In genomic region chr17:57319806-57320205, GRCh38 we compare ENCODE assay signal across 29 cellular contexts.
"Had no signal": no experiment of that assay in that cellular context is flagged by ENCODE, and none has a peak within 500 bp of the region (broad histone marks: within the 10 kb centered on the region; RNA-seq: fewer than 3 reads in every experiment).

No MANE protein-coding gene starts in this region.

- H3K27me3 ChIP-seq: foreskin keratinocyte, heart left ventricle, ovary, testis, transverse colon had no signal

- H3K4me3 ChIP-seq: heart left ventricle, ovary, prostate gland, skin epidermis, testis, transverse colon had no signal

- H3K36me3 ChIP-seq: heart left ventricle, ovary, prostate gland, transverse colon had no signal

- FAIRE-seq: astrocyte had no signal

- H3K27me3 Mint-ChIP-seq: activated naive CD4-positive, alpha-beta T cell treated with anti-CD3 and anti-CD28 coated beads, Interleukin-2, amount 10 ng/mL, durations not matched to agents 7 days and 5 days; activated naive CD8-positive, alpha-beta T cell treated with anti-CD3 and anti-CD28 coated beads, Interleukin-2, amount 10 ng/mL, durations not matched to agents 7 days and 5 days; activated T-cell treated with anti-CD3 and anti-CD28 coated beads, Interleukin-2, amount 50 U/mL, for 24 hours; effector memory CD8-positive, alpha-beta T cell; memory B cell had no signal

- DNase-seq: activated CD4-positive, alpha-beta T cell treated with anti-CD3 and anti-CD28 coated beads for 48 hours; activated CD4-positive, alpha-beta T cell treated with anti-CD3 and anti-CD28 coated beads, Interleukin-2, amount 50 U/mL, for 48 hours; activated CD8-positive, alpha-beta memory T cell treated with anti-CD3 and anti-CD28 coated beads, Interleukin-2, amount 50 U/mL, for 48 hours; activated gamma-delta T cell; activated naive CD4-positive, alpha-beta T cell treated with anti-CD3 and anti-CD28 coated beads, Interleukin-2, amount 10 ng/mL, durations not matched to agents 7 days and 5 days; activated naive CD8-positive, alpha-beta T cell treated with anti-CD3 and anti-CD28 coated beads, Interleukin-2, amount 10 ng/mL, durations not matched to agents 7 days and 5 days; activated T-cell treated with anti-CD3 and anti-CD28 coated beads, Interleukin-2, amount 50 U/mL, for 24 hours; caudate nucleus; cortex of kidney; effector memory CD8-positive, alpha-beta T cell; foreskin keratinocyte; heart left ventricle; hypothalamus; immature natural killer cell; natural killer cell; ovary; retina; stimulated activated CD4-positive, alpha-beta T cell treated with anti-CD3 and anti-CD28 coated beads, Interleukin-12 subunit alpha, Interleukin-12 subunit beta, amount 100 ng/mL, for 4 hours; stimulated activated CD4-positive, alpha-beta T cell treated with anti-CD3 and anti-CD28 coated beads, Interleukin-4, amount 100 ng/mL, for 1 hour; stimulated activated naive CD4-positive, alpha-beta T cell; testis; transverse colon had no signal

- H3K36me3 Mint-ChIP-seq: natural killer cell had no signal

- H3K4me3 Mint-ChIP-seq: activated naive CD4-positive, alpha-beta T cell treated with anti-CD3 and anti-CD28 coated beads, Interleukin-2, amount 10 ng/mL, durations not matched to agents 7 days and 5 days; activated naive CD8-positive, alpha-beta T cell treated with anti-CD3 and anti-CD28 coated beads, Interleukin-2, amount 10 ng/mL, durations not matched to agents 7 days and 5 days; activated T-cell treated with anti-CD3 and anti-CD28 coated beads, Interleukin-2, amount 50 U/mL, for 24 hours; effector memory CD8-positive, alpha-beta T cell; immature natural killer cell; memory B cell; natural killer cell had no signal

- H3K4me1 Mint-ChIP-seq: activated naive CD4-positive, alpha-beta T cell treated with anti-CD3 and anti-CD28 coated beads, Interleukin-2, amount 10 ng/mL, durations not matched to agents 7 days and 5 days had no signal

- H3K9me3 Mint-ChIP-seq: activated naive CD4-positive, alpha-beta T cell treated with anti-CD3 and anti-CD28 coated beads, Interleukin-2, amount 10 ng/mL, durations not matched to agents 7 days and 5 days; activated naive CD8-positive, alpha-beta T cell treated with anti-CD3 and anti-CD28 coated beads, Interleukin-2, amount 10 ng/mL, durations not matched to agents 7 days and 5 days; activated T-cell treated with anti-CD3 and anti-CD28 coated beads, Interleukin-2, amount 50 U/mL, for 24 hours; effector memory CD8-positive, alpha-beta T cell; memory B cell; natural killer cell had no signal

- H3K4me1 ChIP-seq: foreskin keratinocyte, prostate gland, testis, transverse colon had no signal

- H3K27ac ChIP-seq: foreskin keratinocyte, heart left ventricle, ovary, prostate gland, skin epidermis, testis, transverse colon had no signal

- ATAC-seq: activated CD4-positive, CD25-positive, alpha-beta regulatory T cell treated with anti-CD3 and anti-CD28 coated beads, Interleukin-2, amount 50 U/mL, for 24 hours; effector memory CD8-positive, alpha-beta T cell; esophagus mucosa; foreskin keratinocyte; heart left ventricle; natural killer cell; sciatic nerve had no signal

- H3K9me3 ChIP-seq: heart left ventricle, ovary, prostate gland, testis, transverse colon had no signal

- H3K27ac Mint-ChIP-seq: activated naive CD4-positive, alpha-beta T cell treated with anti-CD3 and anti-CD28 coated beads, Interleukin-2, amount 10 ng/mL, durations not matched to agents 7 days and 5 days; activated naive CD8-positive, alpha-beta T cell treated with anti-CD3 and anti-CD28 coated beads, Interleukin-2, amount 10 ng/mL, durations not matched to agents 7 days and 5 days; activated T-cell treated with anti-CD3 and anti-CD28 coated beads, Interleukin-2, amount 50 U/mL, for 24 hours; immature natural killer cell; memory B cell; natural killer cell had no signal
